In genomic region chr11:120985718-120986569, GRCh38 we compare ENCODE assay signal across 8 cellular contexts. TPM values are rescaled to one million over a fixed set of nuclear protein-coding genes. Genes with fewer than 3 reads are reported as not detected.
A peak's percentile ranks its signal among the peaks of the same experiment; 100 is the strongest.
DNase-seq lines count a peak whose midpoint lies in the region; ATAC-seq and TF ChIP-seq lines count a peak whose summit lies in the region.

No MANE protein-coding gene starts in this region.

- peaks cover 37 to 40% of the 10 kb centered on the region in 2 experiments for H3K4me1 Mint-ChIP-seq in H9

- no peaks in the 10 kb centered on the region for H3K79me1 ChIP-seq in H9 (ENCODE audit: insufficient read depth, low read depth, low read length, poor library complexity, severe bottlenecking)

- H3K18ac ChIP-seq in H9 (ENCODE audit: insufficient read length, low read depth, low read length) = no peak overlapping the region

- H3K4me3 Mint-ChIP-seq in H9 = peak overlapping the region; percentile 47 to 74

- no peak overlapping the region for H2BK20ac ChIP-seq in H9 (ENCODE audit: low read depth, low read length, poor library complexity, severe bottlenecking)

- no peak overlapping the region for H2BK12ac ChIP-seq in H9 (ENCODE audit: insufficient read length, low read depth, low read length)

- H3K4me3 ChIP-seq in parathyroid adenoma (ENCODE audit: low read depth, low read length) = peak overlapping the region; percentile 40

- no peak overlapping the region for H2BK15ac ChIP-seq in H9 (ENCODE audit: low read depth, low read length)

- H4K8ac ChIP-seq in H9 (replicated peaks; ENCODE audit: insufficient read length, low read depth, low read length) = no peak overlapping the region

- H2AFZ ChIP-seq in H9 (ENCODE audit: low read length) = peak overlapping the region; percentile 45
- peak overlapping the region; percentile 77 for H2AFZ ChIP-seq in parathyroid adenoma

- H3T11ph ChIP-seq in H9 (ENCODE audit: low read length) = no peak overlapping the region

- no peaks in the 10 kb centered on the region; the same call in 1 of the 2 replicates for H3K27me3 ChIP-seq in H9 (ENCODE audit: insufficient read depth, low read length)
- no peaks in the 10 kb centered on the region for H3K27me3 ChIP-seq in parathyroid adenoma (ENCODE audit: control insufficient read depth, insufficient read depth, low read length)

- H3K36me3 ChIP-seq in parathyroid adenoma (ENCODE audit: control insufficient read depth, insufficient read depth, low read length) = no peaks in the 10 kb centered on the region

- TF ChIP-seq CTCF in H9 (conservative IDR thresholded peaks at IDR 0.05) = peak; percentile 46; the same call in 2 of the 3 replicates
- no peak for TF ChIP-seq CTCF in parathyroid adenoma (IDR thresholded peaks at IDR 0.05)

- no peak overlapping the region for H3K56ac ChIP-seq in H9 (ENCODE audit: insufficient read length, low read depth, low read length)

- H3K9ac ChIP-seq in H9 (ENCODE audit: extremely low read depth, insufficient read length, low read length) (no peak overlapping the region), parathyroid adenoma (no peak overlapping the region)

- H4K5ac ChIP-seq in H9 (ENCODE audit: insufficient read length, low read depth, low read length) = no peak overlapping the region

- H3K23ac ChIP-seq in H9 (ENCODE audit: insufficient read length, low read depth, low read length) = no peak overlapping the region

- H3K4ac ChIP-seq in H9 (ENCODE audit: low read depth, low read length) = no peak overlapping the region

- no peak overlapping the region for H2BK5ac ChIP-seq in H9 (ENCODE audit: insufficient read length, low read length)

- H3K14ac ChIP-seq in H9 (ENCODE audit: insufficient read depth, low read length) = peak overlapping the region; percentile 55; the same call in 1 of the 2 replicates

- H3K4me1 ChIP-seq in H9 (ENCODE audit: insufficient read depth, low read length) = peaks cover 12% of the 10 kb centered on the region
- H3K4me1 ChIP-seq in parathyroid adenoma = no peaks in the 10 kb centered on the region

- H3K9me3 Mint-ChIP-seq in H9 = no peaks in the 10 kb centered on the region; a peak in 1 of 5 replicates

- no peaks in the 10 kb centered on the region for H4K20me1 ChIP-seq in H9 (ENCODE audit: control insufficient read depth, insufficient read depth, insufficient read length)

- H3K27me3 Mint-ChIP-seq in H9 (ENCODE audit: low read depth) = peaks cover 17% of the 10 kb centered on the region

- peak overlapping the region in 1 of 3 experiments; percentile 24; a peak in 1 of 7 replicates for H3K27ac Mint-ChIP-seq in H9

- H3K27ac ChIP-seq in H9 (ENCODE audit: insufficient read length, low read depth, low read length) (no peak overlapping the region), parathyroid adenoma (peak overlapping the region; percentile 29)

- WGBS in H9 (ENCODE audit: extremely low coverage, insufficient read length, low lambda C conversion rate) = no CpG with 5 or more reads among the region's 72 CpGs

- no peak overlapping the region for H4K91ac ChIP-seq in H9 (ENCODE audit: insufficient read length, low read depth, low read length)

- H3K9me3 ChIP-seq in H9 (ENCODE audit: control insufficient read depth, low read depth, low read length) = no peaks in the 10 kb centered on the region
- H3K9me3 ChIP-seq in parathyroid adenoma (ENCODE audit: control insufficient read depth, low read length) = no peaks in the 10 kb centered on the region

- H3K4me2 ChIP-seq in H9 (ENCODE audit: insufficient read depth, insufficient read length, low read length) (peak overlapping the region; percentile 78), parathyroid adenoma (ENCODE audit: low read length) (peak overlapping the region; percentile 63)

- no peak overlapping the region for H2AK5ac ChIP-seq in H9 (ENCODE audit: insufficient read length, low read length)

- H3K23me2 ChIP-seq in H9 (ENCODE audit: insufficient read length, low read depth, low read length, poor library complexity, severe bottlenecking) = peaks cover 3% of the 10 kb centered on the region

- no peaks in the 10 kb centered on the region for H3K79me2 ChIP-seq in H9 (ENCODE audit: insufficient read depth, low read length)
- no peaks in the 10 kb centered on the region for H3K79me2 ChIP-seq in parathyroid adenoma

- DNase-seq in COLO829 (ENCODE audit: low spot score) = peak; percentile 8
- DNase-seq in H9 = peak; percentile 73
- DNase-seq in NCI-H774 (lab: John Stamatoyannopoulos, UW) = peak; percentile 69
- peak; percentile 19 for DNase-seq in activated gamma-delta T cell treated with Interleukin-2 at 50 U/mL for 16 hours
- DNase-seq in germinal center (ENCODE audit: low spot score) = peak; percentile 35
- no peak for DNase-seq in SKM-1 treated with dmso at 0.1 percent for 144 hours (lab: John Stamatoyannopoulos, UW; ENCODE audit: unreplicated experiment)

- no peak for ATAC-seq in GM19467 (IDR thresholded peaks at IDR 0.05; ENCODE audit: unreplicated experiment)

- H3K36me3 Mint-ChIP-seq in H9 (ENCODE audit: insufficient read depth in 1 of 3, low read depth in 3 of 3) = peaks cover 0 to 2% (median 0%) of the 10 kb centered on the region in 3 experiments; a peak in 1 of 7 replicates

- no peak overlapping the region for H2BK120ac ChIP-seq in H9 (ENCODE audit: low read depth, low read length, poor library complexity, severe bottlenecking)

RNA-seq across cellular contexts. Expression of gene TBCEL, which starts 38.0 kb away (rescaled TPM):
- total RNA-seq in H9 (2021) = 15.2 and 17.3 TPM in 2 replicates
